ENCODE assay signal across 20 cellular contexts in genomic region chr9:101166717-101167116, GRCh38.
DNase-seq lines count a peak whose midpoint lies in the region; ATAC-seq, FAIRE-seq and TF ChIP-seq lines count a peak whose summit lies in the region.
"Had no signal": no experiment of that assay in that cellular context is flagged by ENCODE, and none has a peak within 500 bp of the region (broad histone marks: within the 10 kb centered on the region; RNA-seq: fewer than 3 reads in every experiment).

No MANE protein-coding gene starts in this region.

- intact Hi-C loops in dorsolateral prefrontal cortex (cut with DNase I): loop anchor here in 1 of 2 donors (5.0 kb wide), 1 partner anchor 51 kb away; no protein-coding TSS in a partner anchor
- intact Hi-C loops in pancreas (cut with DNase I): no loop called here
- intact Hi-C loops in testis (cut with DNase I; ENCODE audit: low total_unique reads): no loop called here

- H3K4me1 ChIP-seq in pancreas (peaks cover 0 to 6% (median 0%) of the 10 kb centered on the region in 3 donors), testis (no peaks in the 10 kb centered on the region)
- H3K4me1 ChIP-seq: Caco-2 had no signal

- H3K36me3 ChIP-seq in pancreas (no peaks in the 10 kb centered on the region), testis (ENCODE audit: low read depth, missing control alignments) (no peaks in the 10 kb centered on the region)

- H3K9me3 ChIP-seq in pancreas: no peaks in the 10 kb centered on the region
- no peaks in the 10 kb centered on the region for H3K9me3 ChIP-seq in testis
- H3K9me3 ChIP-seq: Caco-2, SK-N-SH had no signal

- WGBS in pancreas, 2 donors: 32 to 42% methylated on average over 2 of the region's 2 CpGs
- WGBS in testis, 2 donors: 52 to 54% methylated on average over 2 of the region's 2 CpGs

- ATAC-seq in pancreas: peak in 3 of 4 donors; percentile 35 to 57 (median 48)

- TF ChIP-seq CTCF in VCaP (conservative IDR thresholded peaks at IDR 0.05): no peak
- no peak for TF ChIP-seq CTCF in dorsolateral prefrontal cortex (IDR thresholded peaks at IDR 0.05 in 54 of 56, conservative IDR thresholded peaks at IDR 0.05 in 2 of 56; ENCODE audit: low read depth in 1 of 56, partially characterized antibody in 56 of 56)
- no peak for TF ChIP-seq CTCF in pancreas (IDR thresholded peaks at IDR 0.05)
- TF ChIP-seq CTCF in testis (IDR thresholded peaks at IDR 0.05): no peak

- H3K27me3 ChIP-seq in dorsolateral prefrontal cortex (no peaks in the 10 kb centered on the region), pancreas (no peaks in the 10 kb centered on the region), testis (no peaks in the 10 kb centered on the region)

- H3K4me3 ChIP-seq in dorsolateral prefrontal cortex (peak overlapping the region in 1 of 59 donors; percentile 5), pancreas (no peak overlapping the region), testis (no peak overlapping the region)

- no peak for FAIRE-seq in pancreas (lab: Jason Lieb, UNC)
- FAIRE-seq: H1 had no signal

- no peak for TF ChIP-seq POLR2A in testis (IDR thresholded peaks at IDR 0.05)

- H3K27ac ChIP-seq in VCaP (peak overlapping the region; percentile 80), dorsolateral prefrontal cortex (peak overlapping the region in 48 of 59 donors; percentile 8 to 97 (median 67)), pancreas (peak overlapping the region in 2 of 4 donors; percentile 21 to 33), testis (no peak overlapping the region)
- H3K27ac ChIP-seq: KMS-11 had no signal

- peak; percentile 44 for DNase-seq in NCI-H2171 treated with DMSO at 0.1 percent for 48 hours (lab: John Stamatoyannopoulos, UW)
- DNase-seq in NCI-H2171 (lab: John Stamatoyannopoulos, UW): no peak
- DNase-seq in dorsolateral prefrontal cortex: no peak
- no peak for DNase-seq in pancreas
- no peak for DNase-seq in NCI-H2196 (lab: John Stamatoyannopoulos, UW; ENCODE audit: unreplicated experiment)
- DNase-seq in testis: no peak
- no peak for DNase-seq in NCI-H1105 (lab: John Stamatoyannopoulos, UW)
- DNase-seq: 8988T; Caco-2; CD4-positive, CD25-positive, alpha-beta regulatory T cell; GDM1; MV-4-11; NCI-H187; NCI-H2107; NCI-H526 treated with DMSO at 0.1 percent for 48 hours; SHP77 treated with DMSO at 0.1 percent for 48 hours; SK-N-SH had no signal

Comparison
In these comparisons a context has a peak if more than half of its experiments do, and no peak if none do; other contexts are left out.
1. H3K27ac ChIP-seq: peak in VCaP (single experiment) and dorsolateral prefrontal cortex (48 of 59); none in testis (0 of 2).